33 cellular contexts compared by ENCODE assay signal in genomic region chr10:44363716-44364115, GRCh38. TPM values are rescaled to one million over a fixed set of nuclear protein-coding genes. Genes with fewer than 3 reads are reported as not detected.
"Had no signal": no experiment of that assay in that cellular context is flagged by ENCODE, and none has a peak within 500 bp of the region (broad histone marks: within the 10 kb centered on the region; RNA-seq: fewer than 3 reads in every experiment).

No MANE protein-coding gene starts in this region.

- H3K4me2 ChIP-seq: KMS-11 had no signal

- H3K27me3 ChIP-seq: brain microvascular endothelial cell, Peyer's patch had no signal

- H3K36me3 ChIP-seq: brain microvascular endothelial cell, Peyer's patch had no signal

- H3K27ac ChIP-seq: brain microvascular endothelial cell, KMS-11, Peyer's patch, RWPE1, VCaP had no signal

- H3K4me3 ChIP-seq: Peyer's patch had no signal

- H3K9ac ChIP-seq: KMS-11 had no signal

- H3K9me3 ChIP-seq: Peyer's patch had no signal

- H3K4me1 ChIP-seq: Peyer's patch had no signal

- DNase-seq: activated B cell treated with CpG ODN at 0.5 μM for 24 hours; activated CD4-positive, alpha-beta memory T cell treated with anti-CD3 and anti-CD28 coated beads for 36 hours; activated CD4-positive, alpha-beta T cell treated with anti-CD3 and anti-CD28 coated beads for 4 hours; activated CD4-positive, alpha-beta T cell treated with anti-CD3 and anti-CD28 coated beads, Interleukin-2, amount 50 U/mL, for 1 hour; activated CD4-positive, CD25-positive, alpha-beta regulatory T cell treated with anti-CD3 and anti-CD28 coated beads, Interleukin-2, amount 50 U/mL, for 72 hours; activated CD8-positive, alpha-beta memory T cell treated with anti-CD3 and anti-CD28 coated beads, Interleukin-2, amount 50 U/mL, for 4 hours; activated gamma-delta T cell treated with Interleukin-2 at 50 U/mL for 16 hours; activated naive CD4-positive, alpha-beta T cell treated with anti-CD3 and anti-CD28 coated beads for 36 hours; activated naive CD8-positive, alpha-beta T cell treated with anti-CD3 and anti-CD28 coated beads, Interleukin-2, amount 50 U/mL, for 24 hours; activated T-cell treated with anti-CD3 and anti-CD28 coated beads for 4 hours; activated T-cell treated with anti-CD3 and anti-CD28 coated beads, Interleukin-2, amount 50 U/mL, for 4 hours; anterior cingulate cortex; brain microvascular endothelial cell; central memory CD4-positive, alpha-beta T cell; MM.1S; MV-4-11; NCI-H1092; NCI-H1436 treated with DMSO at 0.1 percent for 48 hours; NCI-H1694 treated with DMSO at 0.1 percent for 48 hours; NCI-H2029; NCI-H345; NCI-H524 treated with DMSO at 0.1 percent for 48 hours; PC-3; Peyer's patch; SIG-M5; T-cell; T-helper 2 cell; T-helper 9 cell had no signal

RNA-seq across cellular contexts. Expression of gene CXCL12, which starts 21.2 kb away (rescaled TPM):
- total RNA-seq: activated B cell treated with CpG ODN at 0.5 μM for 24 hours; activated CD4-positive, alpha-beta memory T cell treated with anti-CD3 and anti-CD28 coated beads for 36 hours; activated naive CD4-positive, alpha-beta T cell treated with anti-CD3 and anti-CD28 coated beads for 36 hours; activated T-helper 1 cell treated with anti-CD3 and anti-CD28 coated beads, Interleukin-12 subunit alpha, Interleukin-12 subunit beta, Interleukin-2, Interleukin-4 antibody, amounts not matched to agents 30 ng/mL and 10 ng/mL and 1 ng/mL, durations not matched to agents 14 hours and 24 hours and 36 hours; NCI-H460 had no signal
